ENCODE assay signal across 9 cellular contexts in the genomic region with DNA sequence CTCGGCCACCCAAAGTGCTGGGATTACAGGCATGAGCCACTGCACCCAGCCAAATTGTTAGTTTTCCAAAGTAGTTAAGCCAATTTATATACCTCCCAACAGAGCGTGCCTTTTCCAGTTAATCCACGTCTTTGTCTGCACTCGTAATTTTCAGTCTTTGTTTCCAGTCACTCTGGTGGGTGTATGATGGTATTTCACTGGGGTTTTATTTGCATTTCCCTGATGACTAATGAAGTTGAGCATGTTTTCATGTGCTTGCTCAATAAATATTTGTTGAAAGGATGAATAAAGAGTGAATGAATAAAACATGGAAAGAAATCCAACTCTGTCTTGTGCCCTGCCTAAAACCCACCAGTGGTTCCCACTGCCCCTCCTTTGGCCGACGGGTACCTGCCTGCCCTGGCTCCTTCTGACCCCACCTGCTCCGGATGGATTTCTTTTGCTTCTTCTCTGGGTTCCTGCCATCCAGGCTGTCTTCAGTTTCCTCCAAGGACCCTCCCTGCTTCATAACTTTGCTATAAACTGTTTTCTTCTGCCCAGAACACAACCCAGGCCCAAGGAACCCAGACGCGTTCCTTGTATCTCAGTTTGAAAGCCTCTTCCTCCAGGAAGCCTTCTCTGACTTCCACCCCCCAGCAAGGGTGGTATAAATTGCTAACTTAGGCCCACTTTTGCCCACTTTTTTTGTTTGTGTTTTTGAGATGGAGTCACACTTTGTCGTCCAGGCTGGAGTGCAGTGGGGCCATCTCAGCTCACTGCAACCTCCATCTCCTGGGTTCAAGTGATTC. TPM values are rescaled to one million over a fixed set of nuclear protein-coding genes. Genes with fewer than 3 reads are reported as not detected.
A peak's percentile ranks its signal among the peaks of the same experiment; 100 is the strongest.
DNase-seq lines count a peak whose midpoint lies in the region; ATAC-seq and TF ChIP-seq lines count a peak whose summit lies in the region.
"Had no signal": no experiment of that assay in that cellular context is flagged by ENCODE, and none has a peak within 500 bp of the region (broad histone marks: within the 10 kb centered on the region; RNA-seq: fewer than 3 reads in every experiment).

No MANE protein-coding gene starts in this region.

- WGBS in prostate gland: 34% methylated on average over 10 of the region's 10 CpGs

- H3K27me3 ChIP-seq in colonic mucosa (no peaks in the 10 kb centered on the region), prostate gland (replicated peaks; ENCODE audit: insufficient read depth) (no peaks in the 10 kb centered on the region)

- H3K27ac ChIP-seq in colonic mucosa (peak overlapping the region; percentile 41), prostate gland (peak overlapping the region; percentile 55 to 74)

- H3K4me1 ChIP-seq in colonic mucosa (peaks cover 7% of the 10 kb centered on the region), prostate gland (replicated peaks) (peaks cover 13% of the 10 kb centered on the region)

- H3K4me3 ChIP-seq in colonic mucosa: no peak overlapping the region
- no peak overlapping the region for H3K4me3 ChIP-seq in prostate gland
- H3K4me3 ChIP-seq: mucosa of descending colon had no signal

- intact Hi-C loops in colonic mucosa (cut with DNase I) (no loop called here), prostate gland (cut with DNase I) (no loop called here)

- ATAC-seq in GM18907 (IDR thresholded peaks at IDR 0.05; ENCODE audit: unreplicated experiment) (no peak), GM21515 (IDR thresholded peaks at IDR 0.05; ENCODE audit: unreplicated experiment) (no peak)

- TF ChIP-seq POLR2A in prostate gland (IDR thresholded peaks at IDR 0.05): no peak

- H3K36me3 ChIP-seq in colonic mucosa (no peaks in the 10 kb centered on the region), prostate gland (no peaks in the 10 kb centered on the region)

- H3K9me3 ChIP-seq in colonic mucosa (no peaks in the 10 kb centered on the region), prostate gland (no peaks in the 10 kb centered on the region)
- H3K9me3 ChIP-seq: mucosa of descending colon had no signal

- DNase-seq in EH (ENCODE audit: low read depth) (peak; percentile 90), NCI-H146 (lab: John Stamatoyannopoulos, UW) (peak; percentile 46), colonic mucosa (no peak), prostate gland (ENCODE audit: low spot score) (peak; percentile 58), HuH-7 (ENCODE audit: low spot score) (no peak), DMS79 treated with DMSO at 0.1 percent for 48 hours (lab: John Stamatoyannopoulos, UW) (no peak)
- DNase-seq: mucosa of descending colon had no signal

- H3K9ac ChIP-seq in colonic mucosa (ENCODE audit: low read depth in 2 of 2, low read length in 2 of 2): no peak overlapping the region

- TF ChIP-seq CTCF in colonic mucosa (IDR thresholded peaks at IDR 0.05) (no peak), prostate gland (IDR thresholded peaks at IDR 0.05) (peak in 1 of 4 experiments; percentile 36)

RNA-seq across cellular contexts. Expression of gene ABCC1, which starts 3.0 kb away (rescaled TPM):
- 10 to 100 TPM; 22.0 to 22.2 TPM for total RNA-seq in colonic mucosa
- total RNA-seq in prostate gland: 10 to 100 TPM; 33.4 to 87.7 TPM

RNA-seq across cellular contexts. Expression of gene CEP20, which starts 58.0 kb away (rescaled TPM):
- total RNA-seq in colonic mucosa (10 to 100 TPM; 23.3 to 31.0 TPM), prostate gland (10 to 100 TPM; 30.7 to 33.4 TPM)

Comparison
In these comparisons a context has a peak if more than half of its experiments do, and no peak if none do; other contexts are left out.
1. DNase-seq: peak in EH (single experiment), NCI-H146 (single experiment) and prostate gland (single experiment); none in colonic mucosa (single experiment), HuH-7 (single experiment) and DMS79 treated with DMSO at 0.1 percent for 48 hours (single experiment).